In the genomic region with DNA sequence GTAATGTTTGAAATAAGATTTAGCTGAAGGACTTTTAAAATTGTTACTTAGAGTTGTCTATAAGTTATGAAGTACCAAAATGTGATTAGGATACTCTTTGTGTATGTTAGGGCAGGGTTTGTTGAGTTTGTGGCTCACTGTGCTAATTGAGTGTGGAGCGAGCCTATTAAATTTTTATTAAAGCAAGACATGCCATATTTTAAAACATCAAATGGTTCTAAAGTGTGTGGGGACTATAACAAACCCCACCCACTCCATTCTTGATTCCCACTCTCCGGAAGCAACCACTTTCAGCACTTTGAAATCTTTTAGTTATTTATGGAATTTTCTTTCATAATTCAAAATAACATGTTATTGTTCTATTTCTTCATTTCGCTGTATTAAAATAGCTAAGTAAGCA, we compare ENCODE assay signal across 13 cellular contexts. TPM values are rescaled to one million over a fixed set of nuclear protein-coding genes. Genes with fewer than 3 reads are reported as not detected.
DNase-seq lines count a peak whose midpoint lies in the region; ATAC-seq and TF ChIP-seq lines count a peak whose summit lies in the region.
"Had no signal": no experiment of that assay in that cellular context is flagged by ENCODE, and none has a peak within 500 bp of the region (broad histone marks: within the 10 kb centered on the region; RNA-seq: fewer than 3 reads in every experiment).

No MANE protein-coding gene starts in this region.

- H3K4me2 ChIP-seq in hepatocyte, result peak overlapping the region; percentile 77

- no peaks in the 10 kb centered on the region for H3K9me2 ChIP-seq in hepatocyte (replicated peaks; ENCODE audit: insufficient read depth)

- peaks cover 5% of the 10 kb centered on the region for H3K9me3 Mint-ChIP-seq in progenitor cell of endocrine pancreas (ENCODE audit: low read depth)

- intact Hi-C loops in right cardiac atrium (cut with DNase I) (no loop called here), Right ventricle myocardium superior (cut with DNase I) (no loop called here), aorta (cut with DNase I) (loop anchor here (10.0 kb wide), 3 partner anchors 269 to 529 kb away; no protein-coding TSS in a partner anchor)

- peak overlapping the region; percentile 64 for H3K27ac Mint-ChIP-seq in progenitor cell of endocrine pancreas
- H3K27ac Mint-ChIP-seq: activated naive CD4-positive, alpha-beta T cell treated with anti-CD3 and anti-CD28 coated beads for 36 hours had no signal

- peak overlapping the region; percentile 26 for H2AFZ ChIP-seq in hepatocyte

- H3K36me3 ChIP-seq in hepatocyte (replicated peaks; ENCODE audit: insufficient read depth, low read depth) (no peaks in the 10 kb centered on the region), aorta (ENCODE audit: control insufficient read depth in 1 of 2, insufficient read depth in 2 of 2, low read length in 1 of 2) (no peaks in the 10 kb centered on the region), tibial nerve (no peaks in the 10 kb centered on the region)

- H3K4me3 Mint-ChIP-seq in progenitor cell of endocrine pancreas (ENCODE audit: low read depth), result peak overlapping the region; percentile 41
- H3K4me3 Mint-ChIP-seq: activated naive CD4-positive, alpha-beta T cell treated with anti-CD3 and anti-CD28 coated beads for 36 hours had no signal

- TF ChIP-seq EP300 in tibial nerve (IDR thresholded peaks at IDR 0.05), result no peak

- H3K27me3 ChIP-seq in right cardiac atrium (ENCODE audit: control insufficient read depth, insufficient read depth) (no peaks in the 10 kb centered on the region), hepatocyte (no peaks in the 10 kb centered on the region), aorta (ENCODE audit: control insufficient read depth in 1 of 2, insufficient read depth in 2 of 2, low read length in 1 of 2) (no peaks in the 10 kb centered on the region), tibial nerve (no peaks in the 10 kb centered on the region)

- TF ChIP-seq CTCF in hepatocyte (IDR thresholded peaks at IDR 0.05; ENCODE audit: poor library complexity), result no peak
- TF ChIP-seq CTCF in progenitor cell of endocrine pancreas (IDR thresholded peaks at IDR 0.05; ENCODE audit: unreplicated experiment), result no peak
- TF ChIP-seq CTCF in tibial nerve (IDR thresholded peaks at IDR 0.05), result no peak

- H3K9me3 ChIP-seq in right cardiac atrium (ENCODE audit: control insufficient read depth, low read length), result no peaks in the 10 kb centered on the region
- H3K9me3 ChIP-seq in hepatocyte (ENCODE audit: low read depth), result no peaks in the 10 kb centered on the region
- H3K9me3 ChIP-seq in aorta (ENCODE audit: control insufficient read depth, low read length), result no peaks in the 10 kb centered on the region
- H3K9me3 ChIP-seq in tibial nerve, result no peaks in the 10 kb centered on the region

- peaks cover 34% of the 10 kb centered on the region for H3K79me2 ChIP-seq in hepatocyte

- H3K4me1 ChIP-seq in right cardiac atrium (ENCODE audit: control insufficient read depth, insufficient read depth, low read length) (peaks cover 3% of the 10 kb centered on the region), hepatocyte (ENCODE audit: insufficient read depth) (peaks cover 18% of the 10 kb centered on the region), aorta (ENCODE audit: control insufficient read depth in 1 of 2, insufficient read depth in 2 of 2, low read length in 2 of 2) (peaks cover 1 to 2% of the 10 kb centered on the region in 2 donors), tibial nerve (peaks cover 0 to 40% (median 10%) of the 10 kb centered on the region in 4 donors)

- WGBS in right cardiac atrium, result 61% methylated on average over 3 of the region's 3 CpGs
- WGBS in hepatocyte (ENCODE audit: low lambda C conversion rate, missing lambda C conversion rate), result 74% methylated on average over 3 of the region's 3 CpGs
- WGBS in aorta, 2 donors, result 31 to 37% methylated on average over 3 of the region's 3 CpGs
- 43 to 48% methylated on average over 3 of the region's 3 CpGs for WGBS in tibial nerve, 2 donors

- H3K27ac ChIP-seq in right cardiac atrium (ENCODE audit: low read length), result no peak overlapping the region
- H3K27ac ChIP-seq in hepatocyte, result peak overlapping the region; percentile 92
- no peak overlapping the region for H3K27ac ChIP-seq in aorta (ENCODE audit: low read depth in 1 of 2, low read length in 2 of 2)
- H3K27ac ChIP-seq in tibial nerve, result peak overlapping the region in 1 of 4 donors; percentile 78

- H3K4me1 Mint-ChIP-seq in progenitor cell of endocrine pancreas (ENCODE audit: low read depth), result peaks cover 44% of the 10 kb centered on the region

- H3K27me3 Mint-ChIP-seq in progenitor cell of endocrine pancreas, result no peaks in the 10 kb centered on the region

- ATAC-seq in right cardiac atrium, result no peak
- no peak for ATAC-seq in Right ventricle myocardium superior (ENCODE audit: poor library complexity)
- ATAC-seq in aorta (ENCODE audit: low FRiP score), result no peak
- ATAC-seq in GM18873 (IDR thresholded peaks at IDR 0.05; ENCODE audit: low FRiP score, unreplicated experiment), result no peak
- ATAC-seq: esophagus mucosa had no signal

- H3K4me3 ChIP-seq in right cardiac atrium (ENCODE audit: low read length), result peak overlapping the region; percentile 65
- H3K4me3 ChIP-seq in hepatocyte, result peak overlapping the region; percentile 16
- H3K4me3 ChIP-seq in aorta (ENCODE audit: low read length in 2 of 2), result peak overlapping the region; percentile 6 to 34
- peak overlapping the region in 2 of 4 donors; percentile 20 to 49 for H3K4me3 ChIP-seq in tibial nerve

- DNase-seq in right cardiac atrium, result no peak
- DNase-seq in Right ventricle myocardium superior, result no peak
- no peak for DNase-seq in hepatocyte (ENCODE audit: low spot score)
- no peak for DNase-seq in progenitor cell of endocrine pancreas (ENCODE audit: low spot score, unreplicated experiment)
- no peak for DNase-seq in aorta
- no peak for DNase-seq in tibial nerve (ENCODE audit: low spot score in 2 of 2)
- DNase-seq in NCI-H146 (lab: John Stamatoyannopoulos, UW), result no peak
- DNase-seq: activated naive CD4-positive, alpha-beta T cell treated with anti-CD3 and anti-CD28 coated beads for 36 hours; NCI-H1092; NCI-H226; stimulated activated naive CD4-positive, alpha-beta T cell had no signal

- H4K20me1 ChIP-seq in hepatocyte (ENCODE audit: insufficient read depth, poor library complexity, severe bottlenecking), result no peaks in the 10 kb centered on the region

- peaks cover 22% of the 10 kb centered on the region for H3K36me3 Mint-ChIP-seq in progenitor cell of endocrine pancreas (ENCODE audit: insufficient read depth)

- TF ChIP-seq POLR2A in tibial nerve (IDR thresholded peaks at IDR 0.05), result no peak

RNA-seq across cellular contexts. Expression of gene HNMT, which starts 1.8 kb away (rescaled TPM):
- 10 to 100 TPM; 18.5 to 25.6 (median 23.8) TPM for total RNA-seq in right cardiac atrium
- polyA plus RNA-seq in right cardiac atrium, result 13.7 TPM
- total RNA-seq in Right ventricle myocardium superior, result 12.7 TPM
- total RNA-seq in hepatocyte, result 26.3 and 39.7 TPM in 2 replicates
- polyA plus RNA-seq in hepatocyte, result 16.4 and 23.4 TPM in 2 replicates
- 16.8 and 17.6 TPM in 2 replicates for total RNA-seq in progenitor cell of endocrine pancreas
- 10 to 100 TPM; 35.8 to 82.8 TPM for total RNA-seq in aorta
- polyA plus RNA-seq in aorta, result 100 to 1,000 TPM in 1 of 2 donors, 10 to 100 TPM in 1; 65.5 to 102 TPM
- total RNA-seq in tibial nerve, result 10 to 100 TPM; 18.1 to 63.9 (median 31.5) TPM
- total RNA-seq: activated naive CD4-positive, alpha-beta T cell treated with anti-CD3 and anti-CD28 coated beads for 36 hours had no signal

Comparison
In these comparisons a context has a peak if more than half of its experiments do, and no peak if none do; other contexts are left out.
1. intact Hi-C loops: an anchor here in aorta (10.0 kb wide); none called in right cardiac atrium and Right ventricle myocardium superior.